ENCODE assay signal across 1 cellular context in the genomic region with DNA sequence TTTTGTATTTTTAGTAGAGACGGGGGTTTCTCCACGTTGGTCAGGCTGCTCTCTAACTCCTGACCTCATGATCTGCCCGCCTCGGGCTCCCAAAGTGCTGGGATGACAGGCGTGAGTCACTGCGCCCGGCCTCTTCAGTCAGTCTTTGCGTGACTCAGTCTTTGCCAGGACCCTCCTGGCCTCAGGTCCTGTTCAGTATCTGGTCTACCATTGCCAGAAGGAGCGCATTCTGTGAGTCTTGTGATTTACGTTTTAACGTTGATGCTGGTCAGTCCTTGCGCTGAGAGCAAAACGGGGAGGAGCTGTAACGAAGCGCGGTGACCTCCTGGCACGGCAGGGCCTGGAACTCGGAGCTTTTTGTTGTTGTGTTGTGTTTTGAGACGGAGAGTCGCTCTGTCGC.
TF ChIP-seq lines count a peak whose summit lies in the region.

No MANE protein-coding gene starts in this region.

TF ChIP-seq in WTC11, 78 proteins besides CTCF, POLR2A, EP300 and RAD21 (continued from another document):
- TF ChIP-seq, protein P1, sequence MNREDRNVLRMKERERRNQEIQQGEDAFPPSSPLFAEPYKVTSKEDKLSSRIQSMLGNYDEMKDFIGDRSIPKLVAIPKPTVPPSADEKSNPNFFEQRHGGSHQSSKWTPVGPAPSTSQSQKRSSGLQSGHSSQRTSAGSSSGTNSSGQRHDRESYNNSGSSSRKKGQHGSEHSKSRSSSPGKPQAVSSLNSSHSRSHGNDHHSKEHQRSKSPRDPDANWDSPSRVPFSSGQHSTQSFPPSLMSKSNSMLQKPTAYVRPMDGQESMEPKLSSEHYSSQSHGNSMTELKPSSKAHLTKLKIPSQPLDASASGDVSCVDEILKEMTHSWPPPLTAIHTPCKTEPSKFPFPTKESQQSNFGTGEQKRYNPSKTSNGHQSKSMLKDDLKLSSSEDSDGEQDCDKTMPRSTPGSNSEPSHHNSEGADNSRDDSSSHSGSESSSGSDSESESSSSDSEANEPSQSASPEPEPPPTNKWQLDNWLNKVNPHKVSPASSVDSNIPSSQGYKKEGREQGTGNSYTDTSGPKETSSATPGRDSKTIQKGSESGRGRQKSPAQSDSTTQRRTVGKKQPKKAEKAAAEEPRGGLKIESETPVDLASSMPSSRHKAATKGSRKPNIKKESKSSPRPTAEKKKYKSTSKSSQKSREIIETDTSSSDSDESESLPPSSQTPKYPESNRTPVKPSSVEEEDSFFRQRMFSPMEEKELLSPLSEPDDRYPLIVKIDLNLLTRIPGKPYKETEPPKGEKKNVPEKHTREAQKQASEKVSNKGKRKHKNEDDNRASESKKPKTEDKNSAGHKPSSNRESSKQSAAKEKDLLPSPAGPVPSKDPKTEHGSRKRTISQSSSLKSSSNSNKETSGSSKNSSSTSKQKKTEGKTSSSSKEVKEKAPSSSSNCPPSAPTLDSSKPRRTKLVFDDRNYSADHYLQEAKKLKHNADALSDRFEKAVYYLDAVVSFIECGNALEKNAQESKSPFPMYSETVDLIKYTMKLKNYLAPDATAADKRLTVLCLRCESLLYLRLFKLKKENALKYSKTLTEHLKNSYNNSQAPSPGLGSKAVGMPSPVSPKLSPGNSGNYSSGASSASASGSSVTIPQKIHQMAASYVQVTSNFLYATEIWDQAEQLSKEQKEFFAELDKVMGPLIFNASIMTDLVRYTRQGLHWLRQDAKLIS (CRISPR knock-in tag; IDR thresholded peaks at IDR 0.05; ENCODE audit: borderline replicate concordance), result no peak
- TF ChIP-seq ZNF263 (CRISPR knock-in tag; IDR thresholded peaks at IDR 0.05; ENCODE audit: low read depth), result no peak
- TF ChIP-seq, protein P2, sequence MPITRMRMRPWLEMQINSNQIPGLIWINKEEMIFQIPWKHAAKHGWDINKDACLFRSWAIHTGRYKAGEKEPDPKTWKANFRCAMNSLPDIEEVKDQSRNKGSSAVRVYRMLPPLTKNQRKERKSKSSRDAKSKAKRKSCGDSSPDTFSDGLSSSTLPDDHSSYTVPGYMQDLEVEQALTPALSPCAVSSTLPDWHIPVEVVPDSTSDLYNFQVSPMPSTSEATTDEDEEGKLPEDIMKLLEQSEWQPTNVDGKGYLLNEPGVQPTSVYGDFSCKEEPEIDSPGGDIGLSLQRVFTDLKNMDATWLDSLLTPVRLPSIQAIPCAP (CRISPR knock-in tag; IDR thresholded peaks at IDR 0.05), result no peak
